In the genomic region with DNA sequence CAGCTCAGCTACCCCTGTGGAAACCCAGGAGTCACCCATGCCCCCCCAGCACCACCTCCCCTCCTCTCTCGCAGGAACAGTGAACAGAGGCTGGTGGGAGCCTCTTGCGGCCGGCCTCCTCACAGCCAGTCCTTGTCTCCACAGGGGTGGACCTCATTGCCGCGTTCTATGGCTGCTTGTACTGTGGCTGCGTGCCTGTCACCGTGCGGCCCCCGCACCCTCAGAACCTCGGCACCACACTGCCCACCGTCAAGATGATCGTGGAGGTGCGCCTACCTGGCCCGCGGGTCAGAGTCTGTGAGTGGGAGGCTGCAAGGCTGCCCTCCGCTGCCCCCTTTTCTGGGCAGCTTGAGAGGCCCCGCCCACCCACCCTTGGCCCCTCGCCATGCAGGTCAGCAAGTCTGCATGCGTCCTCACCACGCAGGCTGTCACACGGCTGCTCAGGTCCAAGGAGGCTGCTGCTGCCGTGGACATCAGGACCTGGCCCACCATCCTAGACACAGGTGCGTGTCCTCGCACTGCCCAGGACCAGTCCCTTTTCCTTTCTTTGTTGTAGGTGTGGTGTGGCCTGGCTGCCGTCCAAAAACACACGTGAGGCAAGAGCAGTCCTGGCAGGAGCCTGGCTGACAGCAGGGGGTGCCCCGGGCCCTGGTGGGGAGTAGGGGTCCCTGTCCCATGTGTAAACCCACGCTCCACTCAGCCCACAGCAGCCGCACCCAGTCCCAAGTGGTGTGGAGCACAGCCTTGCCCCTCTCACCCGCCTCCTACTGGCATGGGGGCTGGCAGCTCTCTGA, we compare ENCODE assay signal across 19 cellular contexts. TPM values are rescaled to one million over a fixed set of nuclear protein-coding genes. Genes with fewer than 3 reads are reported as not detected.
A peak's percentile ranks its signal among the peaks of the same experiment; 100 is the strongest.
DNase-seq lines count a peak whose midpoint lies in the region; ATAC-seq, FAIRE-seq and TF ChIP-seq lines count a peak whose summit lies in the region.
"Had no signal": no experiment of that assay in that cellular context is flagged by ENCODE, and none has a peak within 500 bp of the region (broad histone marks: within the 10 kb centered on the region; RNA-seq: fewer than 3 reads in every experiment).

No MANE protein-coding gene starts in this region.

- BruUV-seq in HepG2 (replicated peaks; lab: Mats Ljungman, UMichigan), result no TSS peak

- H3K36me3 ChIP-seq in right atrium auricular region (peaks cover 62% of the 10 kb centered on the region), HepG2 (replicated peaks in 1 of 2; ENCODE audit: control insufficient read depth in 1 of 2, insufficient read depth in 2 of 2, low read length in 2 of 2) (peaks cover 4 to 17% of the 10 kb centered on the region in 2 experiments; a peak in 4 of 5 replicates)
- H3K36me3 ChIP-seq: neural progenitor cell had no signal

- no peaks in the 10 kb centered on the region for H3K27me3 Mint-ChIP-seq in activated naive CD4-positive, alpha-beta T cell treated with anti-CD3 and anti-CD28 coated beads, Interleukin-2, amount 50 U/mL, for 24 hours
- H3K27me3 Mint-ChIP-seq in activated naive CD4-positive, alpha-beta T cell treated with anti-CD3 and anti-CD28 coated beads for 36 hours (ENCODE audit: low read depth), result no peaks in the 10 kb centered on the region
- H3K27me3 Mint-ChIP-seq: activated T-helper 17 cell treated with anti-CD3 and anti-CD28 coated beads, Interleukin-2, amount 50 U/mL, for 72 hours had no signal

- peak overlapping the region; percentile 78 to 80 for H3K27ac ChIP-seq in right atrium auricular region
- no peak overlapping the region for H3K27ac ChIP-seq in HepG2 (ENCODE audit: extremely low read length, insufficient read depth, low read length)
- H3K27ac ChIP-seq: neural progenitor cell, testis had no signal

- TF ChIP-seq RAD21 in Ishikawa (IDR thresholded peaks at IDR 0.05; ENCODE audit: low read depth), result no peak
- no peak for TF ChIP-seq RAD21 in HepG2 (CRISPR knock-in tag; IDR thresholded peaks at IDR 0.05)

- no peak overlapping the region for H3K4me3 ChIP-seq in right atrium auricular region
- H3K4me3 ChIP-seq in HepG2 (replicated peaks in 1 of 3; ENCODE audit: insufficient read depth in 1 of 3, low read depth in 2 of 3, low read length in 3 of 3), result no peak overlapping the region
- H3K4me3 ChIP-seq: heart right ventricle, neural progenitor cell, testis had no signal

- 100% methylated on average over 13 of the region's 30 CpGs for WGBS in HepG2 (ENCODE audit: low lambda C conversion rate)

- H3K4me1 ChIP-seq in right atrium auricular region, result peaks cover 0 to 14% of the 10 kb centered on the region in 2 donors
- peaks cover 8% of the 10 kb centered on the region for H3K4me1 ChIP-seq in HepG2 (ENCODE audit: insufficient read depth, low read length)
- H3K4me1 ChIP-seq: neural progenitor cell had no signal

- no peaks in the 10 kb centered on the region for H3K27me3 ChIP-seq in right atrium auricular region
- no peaks in the 10 kb centered on the region for H3K27me3 ChIP-seq in HepG2 (ENCODE audit: control insufficient read depth in 1 of 2, insufficient read depth in 2 of 2, low read length in 2 of 2)
- H3K27me3 ChIP-seq: heart right ventricle, neural progenitor cell, testis had no signal

- no peak overlapping the region for H3K4me2 ChIP-seq in HepG2 (ENCODE audit: low read depth, low read length)
- H3K4me2 ChIP-seq: neural progenitor cell had no signal

- H2AFZ ChIP-seq in HepG2 (ENCODE audit: low read length), result no peak overlapping the region
- H2AFZ ChIP-seq: neural progenitor cell had no signal

- H3K9ac ChIP-seq in HepG2 (ENCODE audit: insufficient read depth, low read depth, low read length), result no peak overlapping the region
- H3K9ac ChIP-seq: neural progenitor cell had no signal

- intact Hi-C loops in activated naive CD4-positive, alpha-beta T cell treated with anti-CD3 and anti-CD28 coated beads for 36 hours (cut with micrococcal nuclease), result loop anchor here (5.0 kb wide), 2 partner anchors 97 to 582 kb away; partner anchors contain the start of gene DIP2A
- intact Hi-C loops in sciatic nerve (cut with DNase I) (no loop called here), HepG2 (cut with micrococcal nuclease; ENCODE audit: unreplicated experiment) (no loop called here)

- H3K4me3 Mint-ChIP-seq in activated naive CD4-positive, alpha-beta T cell treated with anti-CD3 and anti-CD28 coated beads, Interleukin-2, amount 50 U/mL, for 24 hours, result no peak overlapping the region
- H3K4me3 Mint-ChIP-seq in activated naive CD4-positive, alpha-beta T cell treated with anti-CD3 and anti-CD28 coated beads for 36 hours, result no peak overlapping the region
- H3K4me3 Mint-ChIP-seq: activated T-helper 17 cell treated with anti-CD3 and anti-CD28 coated beads, Interleukin-2, amount 50 U/mL, for 72 hours; mesothelial cell of epicardium had no signal

- H3K9me3 ChIP-seq in right atrium auricular region (no peaks in the 10 kb centered on the region), HepG2 (ENCODE audit: low read length) (no peaks in the 10 kb centered on the region)
- H3K9me3 ChIP-seq: heart right ventricle, testis had no signal

- no peak for TF ChIP-seq POLR2A in HepG2 (IDR thresholded peaks at IDR 0.05; ENCODE audit: insufficient read depth in 1 of 2, low read depth in 2 of 2, low read length in 2 of 2)

- no peaks in the 10 kb centered on the region for H3K9me3 Mint-ChIP-seq in activated naive CD4-positive, alpha-beta T cell treated with anti-CD3 and anti-CD28 coated beads, Interleukin-2, amount 50 U/mL, for 24 hours
- H3K9me3 Mint-ChIP-seq in activated naive CD4-positive, alpha-beta T cell treated with anti-CD3 and anti-CD28 coated beads for 36 hours, result no peaks in the 10 kb centered on the region
- H3K9me3 Mint-ChIP-seq: activated T-helper 17 cell treated with anti-CD3 and anti-CD28 coated beads, Interleukin-2, amount 50 U/mL, for 72 hours; mesothelial cell of epicardium; neural progenitor cell had no signal

- FAIRE-seq in HepG2 (lab: Jason Lieb, UNC), result no peak

- in situ Hi-C loops in HepG2 (cut with HindIII; ENCODE audit: extremely low pct_ligation_motif_present, low pct_unique_long_range_greater_than_20kb) (no loop called here), G401 (cut with HindIII; ENCODE audit: low sequenced_read_pairs) (no loop called here)

- peaks cover 78% of the 10 kb centered on the region for H3K4me1 Mint-ChIP-seq in activated naive CD4-positive, alpha-beta T cell treated with anti-CD3 and anti-CD28 coated beads, Interleukin-2, amount 50 U/mL, for 24 hours
- H3K4me1 Mint-ChIP-seq in activated naive CD4-positive, alpha-beta T cell treated with anti-CD3 and anti-CD28 coated beads for 36 hours (ENCODE audit: low read depth), result peaks cover 54% of the 10 kb centered on the region
- H3K4me1 Mint-ChIP-seq: mesothelial cell of epicardium had no signal

- TF ChIP-seq EP300 in Ishikawa (IDR thresholded peaks at IDR 0.05; ENCODE audit: borderline replicate concordance), result no peak
- no peak for TF ChIP-seq EP300 in HepG2 (IDR thresholded peaks at IDR 0.05; ENCODE audit: low read depth in 2 of 2, low read length in 2 of 2)
- TF ChIP-seq EP300 in HepG2 (CRISPR knock-in tag; IDR thresholded peaks at IDR 0.05; ENCODE audit: borderline replicate concordance), result no peak

- POLR2A ChIA-PET in HepG2 (lab: Yijun Ruan, JAX), result no interaction called here

- CTCF ChIA-PET in activated naive CD4-positive, alpha-beta T cell treated with anti-CD3 and anti-CD28 coated beads for 36 hours (lab: Charles Lee), result no interaction called here
- CTCF ChIA-PET in HepG2 (lab: Yijun Ruan, JAX; ENCODE audit: low intra/inter-chr PET ratio, low total read pairs), result no interaction called here

- H3K79me2 ChIP-seq in HepG2 (ENCODE audit: insufficient read depth, low read length), result no peaks in the 10 kb centered on the region

- TF ChIP-seq CTCF in right atrium auricular region (IDR thresholded peaks at IDR 0.05), result no peak
- TF ChIP-seq CTCF in HepG2 (CRISPR knock-in tag; IDR thresholded peaks at IDR 0.05), result no peak

- no peak for DNase-seq in activated naive CD4-positive, alpha-beta T cell treated with anti-CD3 and anti-CD28 coated beads for 36 hours
- DNase-seq in right atrium auricular region (ENCODE audit: low spot score) (no peak), sciatic nerve (ENCODE audit: low spot score) (peak; percentile 55), HepG2 (ENCODE audit: low spot score) (no peak), NCI-H774 (lab: John Stamatoyannopoulos, UW) (no peak), G401 (ENCODE audit: low spot score) (no peak)
- DNase-seq: AML-193, anterior cingulate cortex, heart right ventricle, NCI-H1417 treated with DMSO at 0.1 percent for 48 hours, SHP77, testis, WERI-Rb-1 had no signal

- no peaks in the 10 kb centered on the region for H4K20me1 ChIP-seq in HepG2 (ENCODE audit: insufficient read depth, low read length)

- ATAC-seq in sciatic nerve, result no peak
- ATAC-seq in HepG2, result no peak; the same call in 2 of the 3 replicates
- ATAC-seq: activated T-helper 17 cell treated with anti-CD3 and anti-CD28 coated beads, Interleukin-2, amount 50 U/mL, for 72 hours had no signal

- H3K27ac Mint-ChIP-seq in activated naive CD4-positive, alpha-beta T cell treated with anti-CD3 and anti-CD28 coated beads, Interleukin-2, amount 50 U/mL, for 24 hours, result peak overlapping the region; percentile 91
- H3K27ac Mint-ChIP-seq in activated naive CD4-positive, alpha-beta T cell treated with anti-CD3 and anti-CD28 coated beads for 36 hours, result no peak overlapping the region
- H3K27ac Mint-ChIP-seq: activated T-helper 17 cell treated with anti-CD3 and anti-CD28 coated beads, Interleukin-2, amount 50 U/mL, for 72 hours; mesothelial cell of epicardium; neural progenitor cell had no signal

- peaks cover 8% of the 10 kb centered on the region for H3K36me3 Mint-ChIP-seq in activated naive CD4-positive, alpha-beta T cell treated with anti-CD3 and anti-CD28 coated beads, Interleukin-2, amount 50 U/mL, for 24 hours
- peaks cover 14% of the 10 kb centered on the region for H3K36me3 Mint-ChIP-seq in activated naive CD4-positive, alpha-beta T cell treated with anti-CD3 and anti-CD28 coated beads for 36 hours (ENCODE audit: low read depth)

RNA-seq across cellular contexts. Expression of gene S100B, which starts 50.3 kb away (rescaled TPM):
- under 1 TPM in 1 of 2 experiments, not detected in 1; 0.24 TPM for total RNA-seq in activated naive CD4-positive, alpha-beta T cell treated with anti-CD3 and anti-CD28 coated beads for 36 hours
- total RNA-seq in right atrium auricular region, result 1 to 10 TPM; 4.5 to 5.8 TPM
- total RNA-seq in sciatic nerve, result 1,180 TPM
- total RNA-seq in HepG2 (2016; rRNA removed; fragmentation: Illumina TruSeq; extraction: Trizol), result not detected in 2 replicates
- 0.26 TPM in 1 of 2 replicates, not detected in the other for total RNA-seq in HepG2 (2016; cell fraction: cytosol; rRNA removed; fragmentation: Illumina TruSeq; extraction: Trizol; ENCODE audit: low read depth)
- not detected in 2 replicates for total RNA-seq in HepG2 (2016; cell fraction: insoluble cytoplasmic fraction; rRNA removed; fragmentation: Illumina TruSeq; extraction: Trizol)
- total RNA-seq in HepG2 (2016; cell fraction: membrane; rRNA removed; fragmentation: Illumina TruSeq; extraction: Trizol), result not detected in 2 replicates
- not detected in 2 replicates for total RNA-seq in HepG2 (2016; cell fraction: nucleus; rRNA removed; fragmentation: Illumina TruSeq; extraction: Trizol)
- polyA plus RNA-seq in HepG2 (2011; rRNA removed), result not detected in 2 replicates
- polyA plus RNA-seq in HepG2 (2011; cell fraction: cytosol; rRNA removed), result not detected in 2 replicates
- not detected in 2 replicates for polyA plus RNA-seq in HepG2 (2011; cell fraction: nucleus; rRNA removed)
- not detected in 2 replicates for polyA plus RNA-seq in HepG2 (2012)
- not detected in 2 replicates for polyA plus RNA-seq in HepG2 (2016; cell fraction: cytosol; fragmentation: Illumina TruSeq; extraction: Trizol; ENCODE audit: low read depth)
- polyA plus RNA-seq in HepG2 (2016; cell fraction: insoluble cytoplasmic fraction; fragmentation: Illumina TruSeq; extraction: Trizol; ENCODE audit: low read depth), result not detected in 2 replicates
- not detected in 2 replicates for polyA plus RNA-seq in HepG2 (2016; cell fraction: membrane; fragmentation: Illumina TruSeq; extraction: Trizol; ENCODE audit: low read depth)
- not detected in 2 replicates for polyA plus RNA-seq in HepG2 (2016; cell fraction: nucleus; fragmentation: Illumina TruSeq; extraction: Trizol; ENCODE audit: insufficient read depth, low read depth)
- not detected in 2 replicates for polyA minus RNA-seq in HepG2 (2011; rRNA and poly(A)+ RNA removed; ENCODE audit: low replicate concordance)
- not detected in 2 replicates for polyA minus RNA-seq in HepG2 (2011; cell fraction: cytosol; rRNA and poly(A)+ RNA removed)
- polyA minus RNA-seq in HepG2 (2011; cell fraction: nucleus; rRNA and poly(A)+ RNA removed), result 0.90 TPM in 1 of 2 replicates, not detected in the other
- total RNA-seq in G401 (2014; rRNA removed; shearing (Covaris generic)), result not detected in 2 replicates
- total RNA-seq: activated T-helper 17 cell treated with anti-CD3 and anti-CD28 coated beads, Interleukin-2, amount 50 U/mL, for 72 hours; NCI-H460 had no signal

Comparison
In these comparisons a context has a peak if more than half of its experiments do, and no peak if none do; other contexts are left out.
1. RNA of gene S100B, which starts 50.3 kb away (total RNA-seq): 1,180 TPM in sciatic nerve (single experiment); 4.5 to 5.8 TPM in right atrium auricular region, 0.24 TPM in activated naive CD4-positive, alpha-beta T cell treated with anti-CD3 and anti-CD28 coated beads for 36 hours, 0.26 TPM in HepG2 and not detected in G401; every median in the first group is over 100 times any median in the second.